ENCODE assay signal across 9 cellular contexts in the genomic region with DNA sequence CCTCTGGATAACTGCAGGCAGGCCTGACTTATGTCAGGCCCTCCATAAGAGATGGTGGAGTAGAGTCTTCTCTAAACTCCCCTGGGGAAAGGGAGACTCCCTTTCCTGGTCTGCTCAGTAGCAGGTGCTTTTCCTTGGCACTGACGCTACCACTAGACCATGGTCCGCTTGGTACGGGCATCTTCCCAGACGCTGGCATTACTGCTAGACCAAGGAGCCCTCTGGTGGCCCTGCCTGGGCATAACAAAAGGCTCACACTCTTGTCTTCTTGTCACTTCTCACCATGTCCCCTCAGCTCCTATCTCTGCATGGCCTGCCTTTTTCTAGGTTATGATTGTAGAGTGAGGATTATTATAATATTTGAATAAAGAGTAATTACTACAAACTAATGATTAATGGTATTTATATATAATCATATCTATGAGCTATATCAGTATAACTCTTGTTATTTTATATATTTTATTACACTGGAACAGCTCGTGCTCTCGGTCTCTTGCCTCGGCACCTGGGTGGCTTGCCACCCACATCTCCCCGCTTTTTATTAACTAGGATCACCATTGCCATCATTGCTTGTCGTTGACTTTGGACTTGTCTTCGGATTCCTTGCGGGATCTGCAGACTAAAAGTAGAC. TPM values are rescaled to one million over a fixed set of nuclear protein-coding genes. Genes with fewer than 3 reads are reported as not detected.
DNase-seq lines count a peak whose midpoint lies in the region; ATAC-seq and TF ChIP-seq lines count a peak whose summit lies in the region.
"Had no signal": no experiment of that assay in that cellular context is flagged by ENCODE, and none has a peak within 500 bp of the region (broad histone marks: within the 10 kb centered on the region; RNA-seq: fewer than 3 reads in every experiment).

No MANE protein-coding gene starts in this region.

- no peak for ATAC-seq in heart right ventricle
- ATAC-seq in GM18502 (IDR thresholded peaks at IDR 0.05; ENCODE audit: poor library complexity, unreplicated experiment): no peak
- ATAC-seq in GM19035 (IDR thresholded peaks at IDR 0.05; ENCODE audit: unreplicated experiment): no peak
- ATAC-seq: stimulated activated effector memory CD8-positive, alpha-beta T cell treated with anti-CD3 and anti-CD28 coated beads, Interleukin-12 subunit alpha, Interleukin-12 subunit beta, amount 100 ng/mL, for 72 hours had no signal

- no peaks in the 10 kb centered on the region; the same call in 1 of the 2 replicates for H3K36me3 ChIP-seq in Caco-2 (ENCODE audit: control insufficient read depth, insufficient read depth, low read length)
- H3K36me3 ChIP-seq in heart right ventricle: no peaks in the 10 kb centered on the region
- H3K36me3 ChIP-seq in sigmoid colon: no peaks in the 10 kb centered on the region

- peaks cover 1% of the 10 kb centered on the region for H3K4me1 Mint-ChIP-seq in Caco-2 (ENCODE audit: low read depth, unreplicated experiment)
- peaks cover 26% of the 10 kb centered on the region for H3K4me1 Mint-ChIP-seq in activated naive CD8-positive, alpha-beta T cell treated with anti-CD3 and anti-CD28 coated beads for 36 hours

- H3K4me1 ChIP-seq in Caco-2 (peaks cover 11% of the 10 kb centered on the region), heart right ventricle (peaks cover 0 to 44% (median 27%) of the 10 kb centered on the region in 9 donors), sigmoid colon (peaks cover 0 to 26% (median 17%) of the 10 kb centered on the region in 4 donors)

- intact Hi-C loops in Caco-2 (cut with micrococcal nuclease; ENCODE audit: unreplicated experiment): no loop called here
- intact Hi-C loops in heart right ventricle (cut with DNase I): loop anchor here in 2 of 10 donors (10.0 kb wide), 1 partner anchor 314 kb away; the partner anchor contains the start of genes RND2 (in 2 of the 2) and VAT1 (in 2 of the 2)
- intact Hi-C loops in sigmoid colon (cut with DNase I): loop anchor here (5.0 kb wide), 1 partner anchor 172 kb away; no protein-coding TSS in a partner anchor

- H3K4me3 ChIP-seq in Caco-2 (ENCODE audit: low read depth, low read length) (no peak overlapping the region), LNCaP clone FGC (ENCODE audit: low read depth, low read length) (no peak overlapping the region), heart right ventricle (no peak overlapping the region), sigmoid colon (no peak overlapping the region)

- H3K27ac ChIP-seq in heart right ventricle (no peak overlapping the region), sigmoid colon (peak overlapping the region in 2 of 4 donors; percentile 42 to 44)

- no peaks in the 10 kb centered on the region for H3K9me3 ChIP-seq in Caco-2
- no peaks in the 10 kb centered on the region for H3K9me3 ChIP-seq in heart right ventricle
- no peaks in the 10 kb centered on the region for H3K9me3 ChIP-seq in sigmoid colon

- TF ChIP-seq POLR2A in Raji (IDR thresholded peaks at IDR 0.05; ENCODE audit: insufficient read depth, low read depth, low read length): 0 out of 2 replicates have a peak, but pooled peaks have one; percentile 15
- TF ChIP-seq POLR2A in sigmoid colon (IDR thresholded peaks at IDR 0.05): no peak

- 59 to 60% methylated on average over 11 of the region's 11 CpGs for WGBS in heart right ventricle, 2 donors
- 34 to 56% methylated on average over 11 of the region's 11 CpGs for WGBS in sigmoid colon, 2 donors

- TF ChIP-seq EP300 in sigmoid colon (IDR thresholded peaks at IDR 0.05): no peak

- H3K27me3 Mint-ChIP-seq in Caco-2 (ENCODE audit: insufficient read depth, unreplicated experiment): no peaks in the 10 kb centered on the region
- no peaks in the 10 kb centered on the region for H3K27me3 Mint-ChIP-seq in activated naive CD8-positive, alpha-beta T cell treated with anti-CD3 and anti-CD28 coated beads for 36 hours

- H3K4me3 Mint-ChIP-seq in Caco-2 (ENCODE audit: unreplicated experiment): no peak overlapping the region
- no peak overlapping the region for H3K4me3 Mint-ChIP-seq in activated naive CD8-positive, alpha-beta T cell treated with anti-CD3 and anti-CD28 coated beads for 36 hours
- H3K4me3 Mint-ChIP-seq: stimulated activated effector memory CD8-positive, alpha-beta T cell treated with anti-CD3 and anti-CD28 coated beads, Interleukin-12 subunit alpha, Interleukin-12 subunit beta, amount 100 ng/mL, for 72 hours had no signal

- H3K27me3 ChIP-seq in Caco-2 (replicated peaks; ENCODE audit: control insufficient read depth, insufficient read depth, low read length) (no peaks in the 10 kb centered on the region), heart right ventricle (no peaks in the 10 kb centered on the region), sigmoid colon (no peaks in the 10 kb centered on the region)

- POLR2A ChIA-PET in Caco-2 (lab: Charles Lee): interaction anchor here (1.4 kb wide), 1 partner anchor 22 kb away, joined by 7 read pairs; no protein-coding TSS in a partner anchor

- TF ChIP-seq CTCF in Caco-2 (IDR thresholded peaks at IDR 0.05; ENCODE audit: insufficient read depth in 1 of 2, low read depth in 1 of 2, low read length in 1 of 2, severe bottlenecking in 1 of 2, unreplicated experiment in 1 of 2): peak; percentile 72 to 74
- TF ChIP-seq CTCF in LNCaP clone FGC (IDR thresholded peaks at IDR 0.05; ENCODE audit: control insufficient read depth, extremely low read depth, insufficient read depth): peak; percentile 68
- TF ChIP-seq CTCF in heart right ventricle (IDR thresholded peaks at IDR 0.05): peak; percentile 50 to 88 (median 72)
- peak in 3 of 4 experiments; percentile 56 to 81 (median 74) for TF ChIP-seq CTCF in sigmoid colon (IDR thresholded peaks at IDR 0.05)

- CTCF ChIA-PET in Caco-2 (lab: Charles Lee): interaction anchor here (1.7 kb wide), 1 partner anchor 18 kb away, joined by 5 read pairs; no protein-coding TSS in a partner anchor

- BruUV-seq in Caco-2 (replicated peaks; lab: Mats Ljungman, UMichigan): no TSS peak

- no peak overlapping the region for H3K27ac Mint-ChIP-seq in Caco-2 (ENCODE audit: unreplicated experiment)
- H3K27ac Mint-ChIP-seq in activated naive CD8-positive, alpha-beta T cell treated with anti-CD3 and anti-CD28 coated beads for 36 hours: no peak overlapping the region
- H3K27ac Mint-ChIP-seq: stimulated activated effector memory CD8-positive, alpha-beta T cell treated with anti-CD3 and anti-CD28 coated beads, Interleukin-12 subunit alpha, Interleukin-12 subunit beta, amount 100 ng/mL, for 72 hours had no signal

- H3K9me3 Mint-ChIP-seq in Caco-2 (ENCODE audit: unreplicated experiment): no peaks in the 10 kb centered on the region
- no peaks in the 10 kb centered on the region for H3K9me3 Mint-ChIP-seq in activated naive CD8-positive, alpha-beta T cell treated with anti-CD3 and anti-CD28 coated beads for 36 hours
- H3K9me3 Mint-ChIP-seq: stimulated activated effector memory CD8-positive, alpha-beta T cell treated with anti-CD3 and anti-CD28 coated beads, Interleukin-12 subunit alpha, Interleukin-12 subunit beta, amount 100 ng/mL, for 72 hours had no signal

- peak in 1 of 2 experiments; percentile 75 for DNase-seq in Caco-2
- DNase-seq in LNCaP clone FGC (ENCODE audit: low read depth): peak; percentile 56
- peak; percentile 49 for DNase-seq in activated naive CD8-positive, alpha-beta T cell treated with anti-CD3 and anti-CD28 coated beads for 36 hours
- DNase-seq in heart right ventricle: peak; percentile 70
- peak; percentile 89 for DNase-seq in sigmoid colon

- H3K36me3 Mint-ChIP-seq in Caco-2 (ENCODE audit: insufficient read depth, unreplicated experiment): peaks cover 14% of the 10 kb centered on the region
- H3K36me3 Mint-ChIP-seq in activated naive CD8-positive, alpha-beta T cell treated with anti-CD3 and anti-CD28 coated beads for 36 hours: peaks cover 2% of the 10 kb centered on the region

RNA-seq across cellular contexts. Expression of gene ARL4D, which starts 59.8 kb away (rescaled TPM):
- total RNA-seq in Caco-2 (2022): 16.0 and 19.9 TPM in 2 replicates
- 1 to 10 TPM; 2.5 to 3.6 TPM for total RNA-seq in activated naive CD8-positive, alpha-beta T cell treated with anti-CD3 and anti-CD28 coated beads for 36 hours
- 1 to 10 TPM; 2.5 to 6.9 (median 3.9) TPM for total RNA-seq in heart right ventricle
- 10 to 100 TPM in 1 of 2 donors, 1 to 10 TPM in 1; 7.8 to 13.5 TPM for polyA plus RNA-seq in heart right ventricle
- total RNA-seq in sigmoid colon: 10 to 100 TPM; 18.6 to 52.1 (median 31.4) TPM
- 1 to 10 TPM; 1.4 to 8.9 (median 4.8) TPM for polyA plus RNA-seq in sigmoid colon
